Comparison of ENCODE assay signal across 15 cellular contexts in the genomic region with DNA sequence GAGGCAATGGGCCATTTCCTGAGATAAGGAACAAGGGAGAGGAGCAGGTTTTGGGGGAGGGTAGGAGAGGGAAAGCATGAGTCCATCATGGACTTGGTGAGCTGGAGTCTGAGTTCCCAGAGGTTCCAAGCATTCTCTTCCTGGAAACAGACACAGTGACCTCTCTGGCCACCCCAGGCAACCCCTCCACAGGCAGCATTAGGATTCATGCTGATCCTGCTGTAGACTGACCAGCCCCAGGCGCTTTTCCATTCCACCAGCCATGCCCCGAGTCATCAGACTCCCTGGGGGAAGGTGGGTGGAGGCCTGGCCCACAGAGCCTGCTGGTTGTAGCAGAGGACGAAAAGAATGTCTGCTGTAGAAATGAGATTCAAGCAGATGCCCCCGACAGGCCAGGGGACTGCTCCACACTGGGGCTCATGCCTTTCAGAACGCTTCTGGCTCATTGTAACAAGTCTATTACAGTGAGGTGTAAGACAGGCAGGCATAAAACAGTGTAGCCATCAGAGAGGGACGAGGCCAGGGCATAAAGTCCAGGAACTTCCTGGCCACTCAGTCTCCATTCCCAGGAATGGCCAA. TPM values are rescaled to one million over a fixed set of nuclear protein-coding genes. Genes with fewer than 3 reads are reported as not detected.
"Had no signal": no experiment of that assay in that cellular context is flagged by ENCODE, and none has a peak within 500 bp of the region (broad histone marks: within the 10 kb centered on the region; RNA-seq: fewer than 3 reads in every experiment).

No MANE protein-coding gene starts in this region.

- H3K4me1 Mint-ChIP-seq: central memory CD8-positive, alpha-beta T cell; naive thymus-derived CD8-positive, alpha-beta T cell; T-cell had no signal

- H3K9me3 Mint-ChIP-seq: central memory CD8-positive, alpha-beta T cell; T-cell had no signal

- H2AFZ ChIP-seq: parathyroid adenoma had no signal

- H3K27me3 ChIP-seq: adrenal gland, left lung had no signal

- H3K27ac Mint-ChIP-seq: naive thymus-derived CD8-positive, alpha-beta T cell; T-cell had no signal

- H3K79me2 ChIP-seq: parathyroid adenoma had no signal

- H3K36me3 ChIP-seq: adrenal gland, left lung, neutrophil had no signal

- H3K9ac ChIP-seq: parathyroid adenoma had no signal

- H3K36me3 Mint-ChIP-seq: naive thymus-derived CD8-positive, alpha-beta T cell; T-cell had no signal

- H3K4me3 ChIP-seq: adrenal gland, left lung had no signal

- H3K27ac ChIP-seq: adrenal gland, left lung, neutrophil, parathyroid adenoma had no signal

- H3K9me3 ChIP-seq: adrenal gland, left lung, neutrophil had no signal

- H3K4me3 Mint-ChIP-seq: central memory CD8-positive, alpha-beta T cell; naive thymus-derived CD8-positive, alpha-beta T cell; T-cell had no signal

- DNase-seq: activated CD4-positive, alpha-beta T cell treated with anti-CD3 and anti-CD28 coated beads, Interleukin-2, amount 50 U/mL, for 48 hours; activated naive CD4-positive, alpha-beta T cell treated with anti-CD3 and anti-CD28 coated beads, Interleukin-2, amount 50 U/mL, for 16 hours; activated T-cell treated with anti-CD3 and anti-CD28 coated beads, Interleukin-2, amount 50 U/mL, for 1 hour; adrenal gland; effector memory CD4-positive, alpha-beta T cell; foreskin melanocyte; left lung; naive thymus-derived CD8-positive, alpha-beta T cell; stimulated activated CD4-positive, alpha-beta T cell treated with anti-CD3 and anti-CD28 coated beads, Interleukin-12 subunit alpha, Interleukin-12 subunit beta, amount 100 ng/mL, for 4 hours; stimulated activated CD4-positive, alpha-beta T cell treated with anti-CD3 and anti-CD28 coated beads, Interleukin-2, amount 100 ng/mL, for 24 hours; T-cell; T1000 had no signal

- H3K4me1 ChIP-seq: adrenal gland, left lung, parathyroid adenoma had no signal

RNA-seq across cellular contexts. Expression of a gene that starts 52.2 kb away (rescaled TPM):
- total RNA-seq: naive thymus-derived CD8-positive, alpha-beta T cell; T-cell had no signal
